In the genomic region with DNA sequence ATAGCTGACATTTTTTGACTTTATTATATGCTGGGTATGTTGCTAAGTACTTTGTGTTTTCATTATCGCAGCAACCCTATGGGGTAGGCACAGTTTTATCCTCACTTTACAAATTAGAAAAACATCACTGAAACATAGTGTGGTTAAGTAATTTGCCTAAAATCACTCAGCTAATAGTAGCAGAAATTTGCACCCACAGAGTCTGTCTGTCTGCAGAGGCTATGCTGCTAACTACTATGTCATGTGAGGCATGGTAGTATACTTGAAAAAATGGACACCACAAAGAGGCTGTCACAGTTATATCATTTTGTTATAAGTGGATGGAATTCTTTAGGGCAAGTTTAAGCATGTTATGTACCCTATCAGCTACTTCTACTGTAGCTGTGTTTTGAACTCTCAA, we compare ENCODE assay signal across 12 cellular contexts.
A peak's percentile ranks its signal among the peaks of the same experiment; 100 is the strongest.
DNase-seq lines count a peak whose midpoint lies in the region; ATAC-seq and TF ChIP-seq lines count a peak whose summit lies in the region.
"Had no signal": no experiment of that assay in that cellular context is flagged by ENCODE, and none has a peak within 500 bp of the region (broad histone marks: within the 10 kb centered on the region; RNA-seq: fewer than 3 reads in every experiment).

No MANE protein-coding gene starts in this region.

- H4K20me1 ChIP-seq in mammary epithelial cell (ENCODE audit: insufficient read depth, low read length) (no peaks in the 10 kb centered on the region), osteoblast (ENCODE audit: insufficient read depth, low read length) (peaks cover under 1% of the 10 kb centered on the region)

- no peak overlapping the region for H3K27ac Mint-ChIP-seq in MCF 10A (ENCODE audit: low read depth, unreplicated experiment)

- POLR2A ChIA-PET in MCF 10A (lab: Yijun Ruan, JAX), result interaction anchor here (0.7 to 1.5 kb wide), 5 partner anchors 10 to 170 kb away, joined by 3 to 4 read pairs (median 3); no protein-coding TSS in a partner anchor

- no peak for TF ChIP-seq CTCF in mammary epithelial cell (conservative IDR thresholded peaks at IDR 0.05 in 1 of 2, IDR thresholded peaks at IDR 0.05 in 1 of 2; ENCODE audit: extremely low read depth in 1 of 2, insufficient read depth in 1 of 2, low read depth in 1 of 2, low read length in 2 of 2)
- TF ChIP-seq CTCF in MCF 10A (IDR thresholded peaks at IDR 0.05; ENCODE audit: unreplicated experiment), result no peak
- TF ChIP-seq CTCF in osteoblast (IDR thresholded peaks at IDR 0.05; ENCODE audit: extremely low read depth, low read depth, low read length), result no peak
- TF ChIP-seq CTCF in brain microvascular endothelial cell (IDR thresholded peaks at IDR 0.05; ENCODE audit: low read depth, low read length, missing control alignments), result no peak

- H3K79me2 ChIP-seq in mammary epithelial cell (ENCODE audit: insufficient read depth, low read length), result peaks cover 3% of the 10 kb centered on the region
- no peaks in the 10 kb centered on the region for H3K79me2 ChIP-seq in osteoblast (ENCODE audit: insufficient read depth, low read length)

- peaks cover 15% of the 10 kb centered on the region for H3K36me3 Mint-ChIP-seq in MCF 10A (ENCODE audit: insufficient read depth, unreplicated experiment)

- BruUV-seq in mammary epithelial cell (replicated peaks; lab: Mats Ljungman, UMichigan) (no TSS peak), MCF 10A (replicated peaks; lab: Mats Ljungman, UMichigan) (no TSS peak)

- H3K4me1 Mint-ChIP-seq in MCF 10A (ENCODE audit: insufficient read depth, unreplicated experiment), result no peaks in the 10 kb centered on the region

- no peaks in the 10 kb centered on the region for H3K27me3 ChIP-seq in mammary epithelial cell (ENCODE audit: insufficient read depth, low read length)
- no peaks in the 10 kb centered on the region for H3K27me3 ChIP-seq in osteoblast (ENCODE audit: insufficient read depth, low read length)
- H3K27me3 ChIP-seq in brain microvascular endothelial cell (replicated peaks), result no peaks in the 10 kb centered on the region
- H3K27me3 ChIP-seq: hepatocyte had no signal

- in situ Hi-C loops in mammary epithelial cell (cut with MboI; ENCODE audit: low sequenced_read_pairs in 2 of 2) (no loop called here), brain microvascular endothelial cell (cut with HindIII; ENCODE audit: low pct_ligation_motif_present, low sequenced_read_pairs) (no loop called here)

- dilution Hi-C loops in mammary epithelial cell (cut with HindIII; ENCODE audit: low sequenced_read_pairs), result no loop called here

- no peaks in the 10 kb centered on the region for H3K27me3 Mint-ChIP-seq in MCF 10A (ENCODE audit: insufficient read depth, unreplicated experiment)

- H3K9ac ChIP-seq in mammary epithelial cell (ENCODE audit: insufficient read depth, low read length), result no peak overlapping the region
- H3K9ac ChIP-seq: parathyroid adenoma had no signal

- H3K9me3 Mint-ChIP-seq in MCF 10A (ENCODE audit: unreplicated experiment), result no peaks in the 10 kb centered on the region

- peak; percentile 94 for ATAC-seq in GM21717 (IDR thresholded peaks at IDR 0.05; ENCODE audit: unreplicated experiment)
- peak; percentile 69 for ATAC-seq in HG03175 (IDR thresholded peaks at IDR 0.05; ENCODE audit: unreplicated experiment)

- no peak overlapping the region for H3K27ac ChIP-seq in mammary epithelial cell (ENCODE audit: insufficient read depth, low read depth, low read length)
- H3K27ac ChIP-seq in osteoblast (ENCODE audit: low read depth, low read length), result no peak overlapping the region
- H3K27ac ChIP-seq in brain microvascular endothelial cell, result no peak overlapping the region
- H3K27ac ChIP-seq: hepatocyte, parathyroid adenoma had no signal

- peaks cover 10% of the 10 kb centered on the region for H3K4me1 ChIP-seq in mammary epithelial cell (ENCODE audit: insufficient read depth, low read length)
- H3K4me1 ChIP-seq in osteoblast (ENCODE audit: insufficient read depth, low read length), result peaks cover 8% of the 10 kb centered on the region
- H3K4me1 ChIP-seq: parathyroid adenoma had no signal

- H3K9me3 ChIP-seq in mammary epithelial cell (replicated peaks; ENCODE audit: insufficient read depth, low read length) (no peaks in the 10 kb centered on the region), osteoblast (ENCODE audit: low read depth, low read length) (no peaks in the 10 kb centered on the region)

- H3K4me3 Mint-ChIP-seq in MCF 10A (ENCODE audit: unreplicated experiment), result no peak overlapping the region

- WGBS in mammary epithelial cell (ENCODE audit: low coverage, missing lambda C conversion rate), result 94% methylated on average over 1 of the region's 1 CpG

- DNase-seq in mammary epithelial cell (peak; percentile 34), MCF 10A (ENCODE audit: unreplicated experiment) (no peak), osteoblast (ENCODE audit: insufficient read length, low spot score, missing footprints) (peak; percentile 25), brain microvascular endothelial cell (no peak), Ammon's horn (ENCODE audit: low spot score) (no peak), NCI-H1436 (lab: John Stamatoyannopoulos, UW) (no peak)
- DNase-seq: NCI-H345; stimulated activated CD4-positive, alpha-beta T cell treated with anti-CD3 and anti-CD28 coated beads, Interleukin-2, amount 100 ng/mL, for 24 hours had no signal

- H3K4me3 ChIP-seq in mammary epithelial cell (replicated peaks in 1 of 3; ENCODE audit: insufficient read depth in 1 of 3, low read depth in 2 of 3, low read length in 3 of 3), result no peak overlapping the region
- H3K4me3 ChIP-seq in osteoblast (ENCODE audit: insufficient read depth, low read length), result no peak overlapping the region
- no peak overlapping the region for H3K4me3 ChIP-seq in brain microvascular endothelial cell (ENCODE audit: low read depth, low read length)
- H3K4me3 ChIP-seq: hepatocyte had no signal

- peaks cover 2% of the 10 kb centered on the region for H3K36me3 ChIP-seq in mammary epithelial cell (ENCODE audit: insufficient read depth, low read length)
- H3K36me3 ChIP-seq in osteoblast (ENCODE audit: insufficient read depth, low read length), result no peaks in the 10 kb centered on the region
- no peaks in the 10 kb centered on the region for H3K36me3 ChIP-seq in brain microvascular endothelial cell (replicated peaks)

- intact Hi-C loops in mammary epithelial cell (cut with micrococcal nuclease) (no loop called here), MCF 10A (cut with micrococcal nuclease) (no loop called here)

- H2AFZ ChIP-seq in mammary epithelial cell (ENCODE audit: low read depth, low read length), result no peak overlapping the region
- no peak overlapping the region for H2AFZ ChIP-seq in osteoblast (ENCODE audit: low read length)
- H2AFZ ChIP-seq: hepatocyte, parathyroid adenoma had no signal

- H3K4me2 ChIP-seq in mammary epithelial cell (ENCODE audit: insufficient read depth, low read depth, low read length) (no peak overlapping the region), osteoblast (ENCODE audit: insufficient read depth, low read length) (no peak overlapping the region)
- H3K4me2 ChIP-seq: hepatocyte had no signal

- CTCF ChIA-PET in mammary epithelial cell (lab: Charles Lee; ENCODE audit: low non-redundant PET) (no interaction called here), MCF 10A (lab: Yijun Ruan, JAX) (interaction anchor here (0.6 to 1.0 kb wide), 4 partner anchors 9 to 198 kb away, joined by 3 to 5 read pairs (median 4); no protein-coding TSS in a partner anchor)

Comparison
In these comparisons a context has a peak if more than half of its experiments do, and no peak if none do; other contexts are left out.
1. DNase-seq: peak in mammary epithelial cell (single experiment) and osteoblast (single experiment); none in MCF 10A (single experiment), brain microvascular endothelial cell (single experiment), Ammon's horn (single experiment) and NCI-H1436 (single experiment).